8 cellular contexts compared by ENCODE assay signal in genomic region chr2:112584891-112585250, GRCh38. TPM values are rescaled to one million over a fixed set of nuclear protein-coding genes. Genes with fewer than 3 reads are reported as not detected.
DNase-seq lines count a peak whose midpoint lies in the region; ATAC-seq and TF ChIP-seq lines count a peak whose summit lies in the region.

No MANE protein-coding gene starts in this region.

- peaks cover 30% of the 10 kb centered on the region for H3K4me1 Mint-ChIP-seq in activated CD4-positive, alpha-beta memory T cell treated with anti-CD3 and anti-CD28 coated beads for 36 hours (ENCODE audit: low read depth)

- no peak for TF ChIP-seq CTCF in left ventricle myocardium inferior (IDR thresholded peaks at IDR 0.05; ENCODE audit: borderline replicate concordance)

- H3K4me2 ChIP-seq in skeletal muscle satellite cell (ENCODE audit: low read length): peak overlapping the region; percentile 98

- peak overlapping the region; percentile 96 for H3K27ac ChIP-seq in left ventricle myocardium inferior (replicated peaks)

- H3K4me3 Mint-ChIP-seq in activated CD4-positive, alpha-beta memory T cell treated with anti-CD3 and anti-CD28 coated beads for 36 hours: peak overlapping the region; percentile 97

- CTCF ChIA-PET in activated CD4-positive, alpha-beta memory T cell treated with anti-CD3 and anti-CD28 coated beads for 36 hours (lab: Charles Lee): interaction anchor here (0.6 to 2.8 kb wide), 6 partner anchors 15 to 165 kb away, joined by 3 to 21 read pairs (median 4); no protein-coding TSS in a partner anchor

- peaks cover 3% of the 10 kb centered on the region for H3K36me3 ChIP-seq in H7 (replicated peaks; ENCODE audit: control insufficient read depth, insufficient read depth, low read length)
- peaks cover 22% of the 10 kb centered on the region for H3K36me3 ChIP-seq in left ventricle myocardium inferior
- H3K36me3 ChIP-seq in skeletal muscle satellite cell (ENCODE audit: insufficient read depth, low read length): peaks cover 4% of the 10 kb centered on the region

- POLR2A ChIA-PET in activated CD4-positive, alpha-beta memory T cell treated with anti-CD3 and anti-CD28 coated beads for 36 hours (lab: Charles Lee): interaction anchor here (0.6 to 2.6 kb wide), 4 partner anchors 19 to 142 kb away, joined by 3 to 11 read pairs (median 3); partner anchors contain the start of gene SLC20A1

- H3K9ac ChIP-seq in skeletal muscle satellite cell (ENCODE audit: low read depth, low read length): peak overlapping the region; percentile 96

- H3K4me1 ChIP-seq in left ventricle myocardium inferior (peaks cover 42% of the 10 kb centered on the region), skeletal muscle satellite cell (ENCODE audit: control insufficient read depth, insufficient read depth, low read length) (peaks cover 24% of the 10 kb centered on the region)

- DNase-seq in H7 (no peak), left ventricle myocardium inferior (no peak), iPS-NIHi7 (ENCODE audit: extremely low spot score) (no peak), NCI-H510A treated with DMSO at 0.1 percent for 48 hours (lab: John Stamatoyannopoulos, UW) (no peak)
- DNase-seq in activated CD4-positive, alpha-beta memory T cell treated with anti-CD3 and anti-CD28 coated beads for 36 hours: no peak
- no peak for DNase-seq in stimulated activated CD8-positive, alpha-beta memory T cell treated with anti-CD3 and anti-CD28 coated beads, Interleukin-4, amount 100 ng/mL, for 48 hours

- H3K27me3 Mint-ChIP-seq in activated CD4-positive, alpha-beta memory T cell treated with anti-CD3 and anti-CD28 coated beads for 36 hours: no peaks in the 10 kb centered on the region

- H3K4me3 ChIP-seq in H7 (ENCODE audit: insufficient read depth, low read depth, low read length): peak overlapping the region; percentile 91
- peak overlapping the region; percentile 76 for H3K4me3 ChIP-seq in left ventricle myocardium inferior
- peak overlapping the region; percentile 75 for H3K4me3 ChIP-seq in skeletal muscle satellite cell (ENCODE audit: low read length)

- H3K36me3 Mint-ChIP-seq in activated CD4-positive, alpha-beta memory T cell treated with anti-CD3 and anti-CD28 coated beads for 36 hours: peaks cover 15% of the 10 kb centered on the region

- H3K9me3 Mint-ChIP-seq in activated CD4-positive, alpha-beta memory T cell treated with anti-CD3 and anti-CD28 coated beads for 36 hours: no peaks in the 10 kb centered on the region

- no peak for ATAC-seq in HG03520 (IDR thresholded peaks at IDR 0.05; ENCODE audit: unreplicated experiment)

- no peaks in the 10 kb centered on the region for H3K9me3 ChIP-seq in left ventricle myocardium inferior (replicated peaks)
- no peaks in the 10 kb centered on the region for H3K9me3 ChIP-seq in skeletal muscle satellite cell (replicated peaks; ENCODE audit: low read length)

- H3K27me3 ChIP-seq in H7 (ENCODE audit: control insufficient read depth, insufficient read depth, low read length) (no peaks in the 10 kb centered on the region), left ventricle myocardium inferior (ENCODE audit: low read depth) (no peaks in the 10 kb centered on the region), skeletal muscle satellite cell (ENCODE audit: control insufficient read depth, insufficient read depth, low read length) (no peaks in the 10 kb centered on the region)

- intact Hi-C loops in activated CD4-positive, alpha-beta memory T cell treated with anti-CD3 and anti-CD28 coated beads for 36 hours (cut with micrococcal nuclease): loop anchor here (1.0 to 5.0 kb wide), 7 partner anchors 43 to 398 kb away; partner anchors contain the start of genes POLR1B, SLC20A1, ZC3H6 and ZC3H8
- intact Hi-C loops in left ventricle myocardium inferior (cut with micrococcal nuclease): no loop called here

- peak overlapping the region; percentile 99 for H3K27ac Mint-ChIP-seq in activated CD4-positive, alpha-beta memory T cell treated with anti-CD3 and anti-CD28 coated beads for 36 hours

RNA-seq across cellular contexts. Expression of gene CHCHD5, which starts 0.5 kb away (rescaled TPM):
- 19.0 and 40.9 TPM in 2 replicates for total RNA-seq in H7 (2014; rRNA removed; shearing (Covaris generic))
- total RNA-seq in activated CD4-positive, alpha-beta memory T cell treated with anti-CD3 and anti-CD28 coated beads for 36 hours: 10 to 100 TPM; 39.3 to 41.4 TPM
- total RNA-seq in left ventricle myocardium inferior: 19.2 TPM
- 13.1 and 13.4 TPM in 2 replicates for total RNA-seq in skeletal muscle satellite cell (2012; rRNA removed)

RNA-seq across cellular contexts. Expression of gene POLR1B, which starts 42.6 kb away (rescaled TPM):
- total RNA-seq in H7 (2014; rRNA removed; shearing (Covaris generic)): 35.1 and 35.5 TPM in 2 replicates
- 10 to 100 TPM; 50.7 to 55.3 TPM for total RNA-seq in activated CD4-positive, alpha-beta memory T cell treated with anti-CD3 and anti-CD28 coated beads for 36 hours
- total RNA-seq in left ventricle myocardium inferior: 11.7 TPM
- total RNA-seq in skeletal muscle satellite cell (2012; rRNA removed): 23.8 and 26.9 TPM in 2 replicates
